ENCODE assay signal across 12 cellular contexts in genomic region chr14:104138891-104139459, GRCh38. TPM values are rescaled to one million over a fixed set of nuclear protein-coding genes. Genes with fewer than 3 reads are reported as not detected.
DNase-seq lines count a peak whose midpoint lies in the region; TF ChIP-seq lines count a peak whose summit lies in the region.
"Had no signal": no experiment of that assay in that cellular context is flagged by ENCODE, and none has a peak within 500 bp of the region (broad histone marks: within the 10 kb centered on the region; RNA-seq: fewer than 3 reads in every experiment).

No MANE protein-coding gene starts in this region.

- intact Hi-C loops in activated CD4-positive, alpha-beta memory T cell treated with anti-CD3 and anti-CD28 coated beads for 36 hours (cut with micrococcal nuclease): loop anchor here (5.0 kb wide), 2 partner anchors 47 to 503 kb away; no protein-coding TSS in a partner anchor
- intact Hi-C loops in esophagus muscularis mucosa (cut with DNase I) (loop anchor here (5.0 kb wide), 1 partner anchor 498 kb away; no protein-coding TSS in a partner anchor), transverse colon (cut with DNase I; ENCODE audit: low total_unique reads) (loop anchor here (5.0 kb wide), 1 partner anchor 503 kb away; no protein-coding TSS in a partner anchor)

- peak overlapping the region; percentile 54 for H3K4me3 Mint-ChIP-seq in activated CD4-positive, alpha-beta memory T cell treated with anti-CD3 and anti-CD28 coated beads, Interleukin-2, amount 10 ng/mL, durations not matched to agents 7 days and 5 days
- H3K4me3 Mint-ChIP-seq in activated CD4-positive, alpha-beta memory T cell treated with anti-CD3 and anti-CD28 coated beads for 36 hours: no peak overlapping the region
- H3K4me3 Mint-ChIP-seq: activated CD8-positive, alpha-beta T cell treated with anti-CD3 and anti-CD28 coated beads for 36 hours; dendritic cell treated with granulocyte-macrophage colony-stimulating factor and Interleukin-4, amounts not matched to agents 40 ng/mL and 50 ng/mL, for 4 days had no signal

- peaks cover 32 to 50% (median 46%) of the 10 kb centered on the region in 4 donors for H3K4me1 ChIP-seq in esophagus muscularis mucosa
- peaks cover 23 to 33% of the 10 kb centered on the region in 2 donors for H3K4me1 ChIP-seq in mucosa of rectum (ENCODE audit: control insufficient read depth in 2 of 2, insufficient read depth in 2 of 2, low read length in 2 of 2)
- H3K4me1 ChIP-seq in transverse colon: peaks cover 12 to 49% (median 45%) of the 10 kb centered on the region in 4 donors

- H3K27me3 Mint-ChIP-seq in activated CD4-positive, alpha-beta memory T cell treated with anti-CD3 and anti-CD28 coated beads, Interleukin-2, amount 10 ng/mL, durations not matched to agents 7 days and 5 days: peaks cover 28% of the 10 kb centered on the region
- H3K27me3 Mint-ChIP-seq in activated CD4-positive, alpha-beta memory T cell treated with anti-CD3 and anti-CD28 coated beads for 36 hours: peaks cover 30% of the 10 kb centered on the region

- no peaks in the 10 kb centered on the region for H3K36me3 ChIP-seq in esophagus muscularis mucosa
- no peaks in the 10 kb centered on the region for H3K36me3 ChIP-seq in mucosa of rectum (ENCODE audit: control insufficient read depth in 2 of 2, insufficient read depth in 2 of 2, low read length in 2 of 2)
- H3K36me3 ChIP-seq in transverse colon: no peaks in the 10 kb centered on the region

- H3K4me3 ChIP-seq in esophagus muscularis mucosa: peak overlapping the region; percentile 52 to 65 (median 56)
- peak overlapping the region; percentile 52 to 56 for H3K4me3 ChIP-seq in mucosa of rectum (ENCODE audit: low read length in 2 of 2)
- peak overlapping the region in 3 of 4 donors; percentile 35 to 55 (median 51) for H3K4me3 ChIP-seq in transverse colon

- in situ Hi-C loops in transverse colon (cut with MboI; ENCODE audit: low pct_ligation_motif_present in 1 of 4, low pct_unique_long_range_greater_than_20kb in 1 of 4, low sequenced_read_pairs in 3 of 4): loop anchor here (25.0 kb wide), 1 partner anchor 423 kb away; no protein-coding TSS in a partner anchor
- in situ Hi-C loops in ACHN (cut with HindIII; ENCODE audit: low pct_ligation_motif_present, low pct_unique_long_range_greater_than_20kb, low sequenced_read_pairs): no loop called here

- no peaks in the 10 kb centered on the region for H3K9me3 Mint-ChIP-seq in activated CD4-positive, alpha-beta memory T cell treated with anti-CD3 and anti-CD28 coated beads, Interleukin-2, amount 10 ng/mL, durations not matched to agents 7 days and 5 days
- H3K9me3 Mint-ChIP-seq in activated CD4-positive, alpha-beta memory T cell treated with anti-CD3 and anti-CD28 coated beads for 36 hours: no peaks in the 10 kb centered on the region
- H3K9me3 Mint-ChIP-seq: activated CD8-positive, alpha-beta T cell treated with anti-CD3 and anti-CD28 coated beads for 36 hours; dendritic cell treated with granulocyte-macrophage colony-stimulating factor and Interleukin-4, amounts not matched to agents 40 ng/mL and 50 ng/mL, for 4 days; IgD-negative memory B cell had no signal

- H3K27ac ChIP-seq in esophagus muscularis mucosa (replicated peaks in 1 of 4) (peak overlapping the region in 3 of 4 donors; percentile 5 to 59 (median 19)), mucosa of rectum (ENCODE audit: low read depth in 2 of 2, low read length in 2 of 2) (no peak overlapping the region), transverse colon (peak overlapping the region in 2 of 4 donors; percentile 24 to 57)

- DNase-seq in activated CD4-positive, alpha-beta memory T cell treated with anti-CD3 and anti-CD28 coated beads, Interleukin-2, amount 10 ng/mL, durations not matched to agents 7 days and 5 days: no peak
- DNase-seq in activated CD4-positive, alpha-beta memory T cell treated with anti-CD3 and anti-CD28 coated beads for 36 hours: no peak
- DNase-seq in esophagus muscularis mucosa (ENCODE audit: extremely low spot score): no peak
- DNase-seq in transverse colon: no peak
- no peak for DNase-seq in NCI-H1694 treated with DMSO at 0.1 percent for 48 hours (lab: John Stamatoyannopoulos, UW)
- no peak for DNase-seq in pons (ENCODE audit: low spot score)
- DNase-seq in ACHN: no peak
- DNase-seq: GOT3 had no signal

- H3K27ac Mint-ChIP-seq in activated CD4-positive, alpha-beta memory T cell treated with anti-CD3 and anti-CD28 coated beads, Interleukin-2, amount 10 ng/mL, durations not matched to agents 7 days and 5 days: no peak overlapping the region
- no peak overlapping the region for H3K27ac Mint-ChIP-seq in activated CD4-positive, alpha-beta memory T cell treated with anti-CD3 and anti-CD28 coated beads for 36 hours
- H3K27ac Mint-ChIP-seq: activated CD8-positive, alpha-beta T cell treated with anti-CD3 and anti-CD28 coated beads for 36 hours; dendritic cell treated with granulocyte-macrophage colony-stimulating factor and Interleukin-4, amounts not matched to agents 40 ng/mL and 50 ng/mL, for 4 days; IgD-negative memory B cell had no signal

- no peaks in the 10 kb centered on the region for H3K9me3 ChIP-seq in esophagus muscularis mucosa
- no peaks in the 10 kb centered on the region for H3K9me3 ChIP-seq in mucosa of rectum (ENCODE audit: control insufficient read depth in 2 of 2, low read length in 2 of 2)
- no peaks in the 10 kb centered on the region for H3K9me3 ChIP-seq in transverse colon

- CTCF ChIA-PET in activated CD4-positive, alpha-beta memory T cell treated with anti-CD3 and anti-CD28 coated beads, Interleukin-2, amount 10 ng/mL, durations not matched to agents 7 days and 5 days (lab: Charles Lee): no interaction called here
- CTCF ChIA-PET in activated CD4-positive, alpha-beta memory T cell treated with anti-CD3 and anti-CD28 coated beads for 36 hours (lab: Charles Lee): interaction anchor here (0.6 to 1.0 kb wide), 2 partner anchors 87 to 425 kb away, joined by 6 read pairs; no protein-coding TSS in a partner anchor

- TF ChIP-seq CTCF in esophagus muscularis mucosa (IDR thresholded peaks at IDR 0.05): no peak
- TF ChIP-seq CTCF in transverse colon (IDR thresholded peaks at IDR 0.05): no peak

- peaks cover 10% of the 10 kb centered on the region for H3K4me1 Mint-ChIP-seq in activated CD4-positive, alpha-beta memory T cell treated with anti-CD3 and anti-CD28 coated beads, Interleukin-2, amount 10 ng/mL, durations not matched to agents 7 days and 5 days
- H3K4me1 Mint-ChIP-seq in activated CD4-positive, alpha-beta memory T cell treated with anti-CD3 and anti-CD28 coated beads for 36 hours (ENCODE audit: low read depth): peaks cover 8% of the 10 kb centered on the region

- no peak for TF ChIP-seq EP300 in esophagus muscularis mucosa (IDR thresholded peaks at IDR 0.05)
- TF ChIP-seq EP300 in transverse colon (IDR thresholded peaks at IDR 0.05; ENCODE audit: low read depth): no peak

- no peaks in the 10 kb centered on the region for H3K36me3 Mint-ChIP-seq in activated CD4-positive, alpha-beta memory T cell treated with anti-CD3 and anti-CD28 coated beads, Interleukin-2, amount 10 ng/mL, durations not matched to agents 7 days and 5 days (ENCODE audit: low read depth)
- no peaks in the 10 kb centered on the region for H3K36me3 Mint-ChIP-seq in activated CD4-positive, alpha-beta memory T cell treated with anti-CD3 and anti-CD28 coated beads for 36 hours
- H3K36me3 Mint-ChIP-seq: IgD-negative memory B cell had no signal

- peaks cover 7 to 80% (median 32%) of the 10 kb centered on the region in 4 donors for H3K27me3 ChIP-seq in esophagus muscularis mucosa
- peaks cover 23 to 31% of the 10 kb centered on the region in 2 donors for H3K27me3 ChIP-seq in mucosa of rectum (ENCODE audit: control insufficient read depth in 2 of 2, insufficient read depth in 2 of 2, low read length in 2 of 2)
- peaks cover 59% of the 10 kb centered on the region for H3K27me3 ChIP-seq in transverse colon

- POLR2A ChIA-PET in activated CD4-positive, alpha-beta memory T cell treated with anti-CD3 and anti-CD28 coated beads, Interleukin-2, amount 10 ng/mL, durations not matched to agents 7 days and 5 days (lab: Charles Lee): interaction anchor here (1.0 kb wide), 1 partner anchor 13 kb away, joined by 4 read pairs; no protein-coding TSS in a partner anchor
- POLR2A ChIA-PET in activated CD4-positive, alpha-beta memory T cell treated with anti-CD3 and anti-CD28 coated beads for 36 hours (lab: Charles Lee): interaction anchor here (1.1 kb wide), 1 partner anchor 194 kb away, joined by 3 read pairs; no protein-coding TSS in a partner anchor

- WGBS in esophagus muscularis mucosa: no CpG with 5 or more reads among the region's 47 CpGs
- 2% methylated on average over 16 of the region's 47 CpGs; no CpG with 5 or more reads in 1 of the 2 donors for WGBS in transverse colon (ENCODE audit: low coverage in 1 of 2), 2 donors

- TF ChIP-seq POLR2A in esophagus muscularis mucosa (IDR thresholded peaks at IDR 0.05; ENCODE audit: low read depth): no peak
- no peak for TF ChIP-seq POLR2A in transverse colon (IDR thresholded peaks at IDR 0.05)

- peak overlapping the region in 1 of 2 donors; percentile 59 for H3K9ac ChIP-seq in mucosa of rectum (ENCODE audit: low read depth in 1 of 2, low read length in 2 of 2)

RNA-seq across cellular contexts. Expression of gene KIF26A, which starts 0.6 kb away (rescaled TPM):
- total RNA-seq in activated CD4-positive, alpha-beta memory T cell treated with anti-CD3 and anti-CD28 coated beads, Interleukin-2, amount 10 ng/mL, durations not matched to agents 7 days and 5 days: 1 to 10 TPM; 7.7 to 7.9 TPM
- total RNA-seq in activated CD4-positive, alpha-beta memory T cell treated with anti-CD3 and anti-CD28 coated beads for 36 hours: under 1 TPM; 0.29 to 0.38 TPM
- 1 to 10 TPM; 4.6 to 7.2 (median 5.6) TPM for total RNA-seq in esophagus muscularis mucosa
- total RNA-seq in transverse colon: 1 to 10 TPM; 2.2 to 7.8 (median 4.4) TPM

RNA-seq across cellular contexts. Expression of gene ASPG, which starts 53.5 kb away (rescaled TPM):
- not detected for total RNA-seq in activated CD4-positive, alpha-beta memory T cell treated with anti-CD3 and anti-CD28 coated beads, Interleukin-2, amount 10 ng/mL, durations not matched to agents 7 days and 5 days
- not detected for total RNA-seq in activated CD4-positive, alpha-beta memory T cell treated with anti-CD3 and anti-CD28 coated beads for 36 hours
- total RNA-seq in esophagus muscularis mucosa (under 1 TPM in 3 of 4 donors, not detected in 1; 0.33 to 0.75 (median 0.45) TPM), transverse colon (10 to 100 TPM in 2 of 4 donors, 1 to 10 TPM in 2; 4.4 to 20.3 (median 8.7) TPM)
- total RNA-seq: activated CD8-positive, alpha-beta T cell treated with anti-CD3 and anti-CD28 coated beads for 36 hours had no signal

Comparison
In these comparisons a context has a peak if more than half of its experiments do, and no peak if none do; other contexts are left out.
1. H3K27ac ChIP-seq: peak in esophagus muscularis mucosa (3 of 4); none in mucosa of rectum (0 of 2).
2. Peak in every context shown above with its lines, with median percentiles within 50 percentile points of each other: H3K4me3 ChIP-seq.